10 cellular contexts compared by ENCODE assay signal in the genomic region with DNA sequence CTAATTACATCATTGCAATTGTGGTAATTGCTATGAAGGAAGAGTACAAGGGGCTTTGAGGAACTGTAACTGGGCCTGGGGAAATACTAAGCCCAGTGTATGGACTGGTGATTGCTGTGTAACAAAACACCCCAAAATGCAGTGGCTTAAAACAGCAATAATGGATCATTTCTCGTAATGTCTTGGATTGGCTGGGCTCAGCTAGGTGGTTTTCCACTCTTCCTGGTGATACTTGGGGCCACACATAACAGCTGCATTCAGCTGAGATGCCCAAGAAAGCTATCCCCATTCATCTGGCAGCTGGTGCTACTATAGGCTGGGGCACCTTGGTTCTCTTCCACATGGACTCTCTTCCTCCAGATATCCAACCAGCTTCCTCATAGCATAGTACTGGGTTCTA.
"Had no signal": no experiment of that assay in that cellular context is flagged by ENCODE, and none has a peak within 500 bp of the region (broad histone marks: within the 10 kb centered on the region; RNA-seq: fewer than 3 reads in every experiment).

No MANE protein-coding gene starts in this region.

- H3K9ac ChIP-seq: GM23248 had no signal

- H2AFZ ChIP-seq: GM23248 had no signal

- H3K36me3 ChIP-seq: HAP-1 had no signal

- H3K9me3 Mint-ChIP-seq: HFFc6 had no signal

- H3K27ac Mint-ChIP-seq: H9, HFFc6 had no signal

- H3K9me3 ChIP-seq: HAP-1 had no signal

- H3K4me3 Mint-ChIP-seq: H9, HFFc6 had no signal

- FAIRE-seq: H1, H54 had no signal

- H3K27ac ChIP-seq: GM23248 had no signal

- DNase-seq: GM23248, GOT3, H7, H9, HCEC 1CT, HFFc6 had no signal

- H3K4me3 ChIP-seq: GM23248, HAP-1 had no signal

- H3K4me1 ChIP-seq: HAP-1 had no signal

- ATAC-seq: HCT116 had no signal
